ENCODE assay signal across 23 cellular contexts in the genomic region with DNA sequence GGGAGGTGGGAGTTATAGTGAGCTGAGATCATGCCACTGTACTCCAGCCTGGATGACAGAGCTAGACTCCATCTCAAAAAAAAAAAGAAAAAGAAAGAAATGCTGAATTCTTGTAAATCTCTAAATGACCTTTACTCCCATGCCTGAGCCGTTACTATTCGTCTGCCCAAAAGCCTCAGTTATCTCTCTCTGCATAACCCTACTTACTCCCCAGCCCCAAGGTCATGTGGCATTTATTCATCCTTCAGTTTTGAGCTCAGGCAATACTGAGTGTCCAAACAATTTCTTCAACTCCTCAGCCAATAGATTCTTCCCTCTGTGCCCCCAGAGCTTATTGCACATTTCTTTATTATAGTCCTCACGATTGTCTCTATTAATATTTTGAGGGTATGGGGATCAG. TPM values are rescaled to one million over a fixed set of nuclear protein-coding genes. Genes with fewer than 3 reads are reported as not detected.
DNase-seq lines count a peak whose midpoint lies in the region; ATAC-seq and TF ChIP-seq lines count a peak whose summit lies in the region.
"Had no signal": no experiment of that assay in that cellular context is flagged by ENCODE, and none has a peak within 500 bp of the region (broad histone marks: within the 10 kb centered on the region; RNA-seq: fewer than 3 reads in every experiment).

No MANE protein-coding gene starts in this region.

- no peak overlapping the region for H4K12ac ChIP-seq in trophoblast cell (ENCODE audit: low read depth, low read length)

- no peak overlapping the region for H2BK120ac ChIP-seq in trophoblast cell (ENCODE audit: insufficient read depth, low read length, poor library complexity)

- H3K36me3 Mint-ChIP-seq in activated naive CD8-positive, alpha-beta T cell treated with anti-CD3 and anti-CD28 coated beads for 36 hours = peaks cover 15% of the 10 kb centered on the region
- peaks cover 30% of the 10 kb centered on the region for H3K36me3 Mint-ChIP-seq in activated naive CD8-positive, alpha-beta T cell treated with anti-CD3 and anti-CD28 coated beads, Interleukin-2, amount 50 U/mL, for 24 hours (ENCODE audit: low read depth)
- peaks cover 63% of the 10 kb centered on the region for H3K36me3 Mint-ChIP-seq in endodermal cell (ENCODE audit: low read depth)

- peaks cover 3% of the 10 kb centered on the region for H3K79me2 ChIP-seq in trophoblast cell (ENCODE audit: control insufficient read depth, insufficient read depth, low read length, poor library complexity)

- no peaks in the 10 kb centered on the region for H3K79me1 ChIP-seq in trophoblast cell (ENCODE audit: low read length)

- peak overlapping the region; percentile 9 for H3K27ac Mint-ChIP-seq in activated naive CD8-positive, alpha-beta T cell treated with anti-CD3 and anti-CD28 coated beads for 36 hours
- H3K27ac Mint-ChIP-seq in activated naive CD8-positive, alpha-beta T cell treated with anti-CD3 and anti-CD28 coated beads, Interleukin-2, amount 50 U/mL, for 24 hours = no peak overlapping the region
- H3K27ac Mint-ChIP-seq in endodermal cell = no peak overlapping the region

- TF ChIP-seq CTCF in right lobe of liver (IDR thresholded peaks at IDR 0.05) (no peak), testis (IDR thresholded peaks at IDR 0.05) (no peak), endodermal cell (conservative IDR thresholded peaks at IDR 0.05) (no peak)

- H3K27me3 Mint-ChIP-seq in activated naive CD8-positive, alpha-beta T cell treated with anti-CD3 and anti-CD28 coated beads for 36 hours = no peaks in the 10 kb centered on the region
- no peaks in the 10 kb centered on the region for H3K27me3 Mint-ChIP-seq in activated naive CD8-positive, alpha-beta T cell treated with anti-CD3 and anti-CD28 coated beads, Interleukin-2, amount 50 U/mL, for 24 hours
- no peaks in the 10 kb centered on the region for H3K27me3 Mint-ChIP-seq in endodermal cell (ENCODE audit: insufficient read depth)
- H3K27me3 Mint-ChIP-seq: CD4-positive, alpha-beta memory T cell had no signal

- no peak overlapping the region for H2BK12ac ChIP-seq in trophoblast cell (ENCODE audit: low read length)

- H3K27me3 ChIP-seq in right lobe of liver = no peaks in the 10 kb centered on the region
- H3K27me3 ChIP-seq in trophoblast cell (ENCODE audit: insufficient read depth, low read length) = no peaks in the 10 kb centered on the region
- no peaks in the 10 kb centered on the region for H3K27me3 ChIP-seq in testis
- no peaks in the 10 kb centered on the region for H3K27me3 ChIP-seq in endodermal cell (ENCODE audit: control insufficient read depth, insufficient read depth, low read length, poor library complexity, severe bottlenecking)
- H3K27me3 ChIP-seq: BLaER1 treated with 17β-estradiol and CSF1 and Interleukin-3, amounts not matched to agents 10 nM and 100 nM had no signal

- WGBS in right lobe of liver (ENCODE audit: insufficient coverage, low coverage, low lambda C conversion rate, missing lambda C conversion rate) = 54% methylated on average over 3 of the region's 3 CpGs
- no CpG with 5 or more reads among the region's 3 CpGs for WGBS in trophoblast cell (ENCODE audit: extremely low coverage, insufficient coverage, insufficient read length)
- WGBS in testis, 2 donors = 42 to 54% methylated on average over 3 of the region's 3 CpGs
- WGBS in endodermal cell (ENCODE audit: insufficient coverage in 1 of 2, insufficient read length in 1 of 2), 2 experiments = 98 to 100% methylated on average over 2 to 3 of the region's 3 CpGs

- H3K27ac ChIP-seq in right lobe of liver = no peak overlapping the region
- H3K27ac ChIP-seq in trophoblast cell (ENCODE audit: low read depth, low read length) = no peak overlapping the region
- no peak overlapping the region for H3K27ac ChIP-seq in testis
- no peak overlapping the region for H3K27ac ChIP-seq in endodermal cell (ENCODE audit: low read depth, low read length)
- H3K27ac ChIP-seq: 22Rv1; BLaER1 treated with 17β-estradiol and CSF1 and Interleukin-3, amounts not matched to agents 10 nM and 100 nM had no signal

- H3K4me2 ChIP-seq in trophoblast cell (ENCODE audit: low read length) = no peak overlapping the region
- H3K4me2 ChIP-seq: BLaER1 treated with 17β-estradiol and CSF1 and Interleukin-3, amounts not matched to agents 10 nM and 100 nM had no signal

- no peak overlapping the region for H3K4me3 Mint-ChIP-seq in activated naive CD8-positive, alpha-beta T cell treated with anti-CD3 and anti-CD28 coated beads for 36 hours
- H3K4me3 Mint-ChIP-seq in activated naive CD8-positive, alpha-beta T cell treated with anti-CD3 and anti-CD28 coated beads, Interleukin-2, amount 50 U/mL, for 24 hours = no peak overlapping the region
- H3K4me3 Mint-ChIP-seq in endodermal cell = no peak overlapping the region
- H3K4me3 Mint-ChIP-seq: CD4-positive, alpha-beta memory T cell had no signal

- H3K9me3 ChIP-seq in right lobe of liver (no peaks in the 10 kb centered on the region), trophoblast cell (ENCODE audit: insufficient read depth, low read depth, low read length) (no peaks in the 10 kb centered on the region), testis (no peaks in the 10 kb centered on the region), endodermal cell (ENCODE audit: control insufficient read depth, low read length) (no peaks in the 10 kb centered on the region)
- H3K9me3 ChIP-seq: Caco-2 had no signal

- H3K4me3 ChIP-seq in right lobe of liver (no peak overlapping the region), trophoblast cell (ENCODE audit: low read depth, low read length) (no peak overlapping the region), testis (no peak overlapping the region), endodermal cell (ENCODE audit: low read length) (no peak overlapping the region)
- H3K4me3 ChIP-seq: BLaER1 treated with 17β-estradiol and CSF1 and Interleukin-3, amounts not matched to agents 10 nM and 100 nM had no signal

- no peak for TF ChIP-seq POLR2A in right lobe of liver (IDR thresholded peaks at IDR 0.05)
- TF ChIP-seq POLR2A in testis (IDR thresholded peaks at IDR 0.05) = no peak

- peaks cover 10% of the 10 kb centered on the region for H3K4me1 Mint-ChIP-seq in activated naive CD8-positive, alpha-beta T cell treated with anti-CD3 and anti-CD28 coated beads for 36 hours
- H3K4me1 Mint-ChIP-seq in activated naive CD8-positive, alpha-beta T cell treated with anti-CD3 and anti-CD28 coated beads, Interleukin-2, amount 50 U/mL, for 24 hours = peaks cover 7% of the 10 kb centered on the region
- H3K4me1 Mint-ChIP-seq in endodermal cell = peaks cover 10% of the 10 kb centered on the region

- H3K4ac ChIP-seq in trophoblast cell (ENCODE audit: low read depth, low read length) = no peak overlapping the region

- H3K18ac ChIP-seq in trophoblast cell (ENCODE audit: low read length) = no peak overlapping the region

- no peaks in the 10 kb centered on the region for H3K9me3 Mint-ChIP-seq in activated naive CD8-positive, alpha-beta T cell treated with anti-CD3 and anti-CD28 coated beads for 36 hours
- H3K9me3 Mint-ChIP-seq in activated naive CD8-positive, alpha-beta T cell treated with anti-CD3 and anti-CD28 coated beads, Interleukin-2, amount 50 U/mL, for 24 hours = no peaks in the 10 kb centered on the region
- H3K9me3 Mint-ChIP-seq in endodermal cell = no peaks in the 10 kb centered on the region
- H3K9me3 Mint-ChIP-seq: CD4-positive, alpha-beta memory T cell had no signal

- no peak overlapping the region for H4K8ac ChIP-seq in trophoblast cell (ENCODE audit: low read depth, low read length)

- intact Hi-C loops in right lobe of liver (cut with DNase I) = no loop called here
- intact Hi-C loops in testis (cut with DNase I; ENCODE audit: low total_unique reads) = no loop called here

- no peak overlapping the region for H2AK5ac ChIP-seq in trophoblast cell (ENCODE audit: low read length)

- no peak overlapping the region for H4K91ac ChIP-seq in trophoblast cell (ENCODE audit: low read depth, low read length)

- ATAC-seq in activated naive CD8-positive, alpha-beta T cell treated with anti-CD3 and anti-CD28 coated beads, Interleukin-2, amount 50 U/mL, for 24 hours = no peak
- ATAC-seq in right lobe of liver (peak in 3 of 4 donors; percentile 22 to 41 (median 29)), GM19035 (IDR thresholded peaks at IDR 0.05; ENCODE audit: unreplicated experiment) (no peak)
- ATAC-seq: Panc1 had no signal

- H3K23ac ChIP-seq in trophoblast cell (ENCODE audit: low read length) = no peak overlapping the region

- peaks cover 0 to under 1% (median 0%) of the 10 kb centered on the region in 4 donors for H3K4me1 ChIP-seq in right lobe of liver
- no peaks in the 10 kb centered on the region for H3K4me1 ChIP-seq in trophoblast cell (ENCODE audit: control insufficient read depth in 1 of 2, insufficient read depth in 2 of 2, low read length in 2 of 2)
- peaks cover 22% of the 10 kb centered on the region for H3K4me1 ChIP-seq in testis
- H3K4me1 ChIP-seq in endodermal cell (ENCODE audit: control insufficient read depth, insufficient read depth, low read length) = no peaks in the 10 kb centered on the region
- H3K4me1 ChIP-seq: Caco-2 had no signal

- H3K9ac ChIP-seq in trophoblast cell (ENCODE audit: low read length) = no peak overlapping the region
- no peak overlapping the region for H3K9ac ChIP-seq in endodermal cell (ENCODE audit: extremely low read depth, low read length, poor library complexity, severe bottlenecking)
- H3K9ac ChIP-seq: BLaER1 treated with 17β-estradiol and CSF1 and Interleukin-3, amounts not matched to agents 10 nM and 100 nM had no signal

- no peak overlapping the region for H3K14ac ChIP-seq in trophoblast cell (ENCODE audit: low read length)

- H2BK5ac ChIP-seq in trophoblast cell (ENCODE audit: low read depth, low read length, poor library complexity) = no peak overlapping the region

- no peak overlapping the region for H2AFZ ChIP-seq in trophoblast cell (ENCODE audit: insufficient read depth, low read length, poor library complexity)

- peaks cover 0 to 63% (median 25%) of the 10 kb centered on the region in 4 donors for H3K36me3 ChIP-seq in right lobe of liver
- peaks cover 16 to 29% of the 10 kb centered on the region in 2 experiments for H3K36me3 ChIP-seq in trophoblast cell (ENCODE audit: control insufficient read depth in 1 of 2, insufficient read depth in 2 of 2, low read length in 2 of 2)
- H3K36me3 ChIP-seq in testis (ENCODE audit: low read depth, missing control alignments) = no peaks in the 10 kb centered on the region
- peaks cover 82% of the 10 kb centered on the region for H3K36me3 ChIP-seq in endodermal cell (ENCODE audit: control insufficient read depth, insufficient read depth, low read length)

- DNase-seq in activated naive CD8-positive, alpha-beta T cell treated with anti-CD3 and anti-CD28 coated beads for 36 hours = no peak
- no peak for DNase-seq in activated naive CD8-positive, alpha-beta T cell treated with anti-CD3 and anti-CD28 coated beads, Interleukin-2, amount 50 U/mL, for 24 hours
- peak; percentile 47 for DNase-seq in amniotic epithelial cell (ENCODE audit: low read depth)
- no peak for DNase-seq in right lobe of liver
- peak; percentile 25 to 46 for DNase-seq in trophoblast cell
- DNase-seq in testis = no peak
- no peak for DNase-seq in endodermal cell
- DNase-seq: Caco-2; CD4-positive, alpha-beta memory T cell; DND-41; H7; Kasumi-1; NCI-H1694; NCI-H2081; NCI-H2171; NCI-H345; NCI-H524; NCI-H774; NK-92 treated with Interleukin-12 subunit alpha and Interleukin-12 subunit beta, amount 100 ng/mL, for 24 hours had no signal

RNA-seq across cellular contexts. Expression of a gene that starts 28.8 kb away (rescaled TPM):
- total RNA-seq in activated naive CD8-positive, alpha-beta T cell treated with anti-CD3 and anti-CD28 coated beads for 36 hours = 10 to 100 TPM; 79.0 to 80.5 TPM
- total RNA-seq in right lobe of liver = 100 to 1,000 TPM in 1 of 6 experiments, 10 to 100 TPM in 5; 65.0 to 119 (median 81.3) TPM
- polyA plus RNA-seq in trophoblast cell (2013) = 306 and 327 TPM in 2 replicates
- 100 to 1,000 TPM in 1 of 2 donors, 10 to 100 TPM in 1; 82.0 to 113 TPM for total RNA-seq in testis
- 154 TPM for polyA plus RNA-seq in testis (ENCODE audit: insufficient read depth, low read depth, low replicate concordance)
- total RNA-seq in endodermal cell = 100 to 1,000 TPM; 122 to 125 TPM
- 164 TPM for polyA plus RNA-seq in endodermal cell (2013, experiment 1 of 2)
- polyA plus RNA-seq in endodermal cell (2013, experiment 2 of 2) = 157 TPM

RNA-seq across cellular contexts. Expression of a gene that starts 44.9 kb away (rescaled TPM):
- total RNA-seq in activated naive CD8-positive, alpha-beta T cell treated with anti-CD3 and anti-CD28 coated beads for 36 hours = 1 to 10 TPM; 4.0 TPM
- total RNA-seq in right lobe of liver = 1 to 10 TPM; 1.7 to 4.3 (median 3.2) TPM
- polyA plus RNA-seq in trophoblast cell (2013) = 6.0 and 6.3 TPM in 2 replicates
- total RNA-seq in testis = 10 to 100 TPM; 25.9 to 28.2 TPM
- 13.3 TPM for polyA plus RNA-seq in testis (ENCODE audit: insufficient read depth, low read depth, low replicate concordance)
- 10 to 100 TPM; 13.7 to 17.7 TPM for total RNA-seq in endodermal cell
- 18.0 TPM for polyA plus RNA-seq in endodermal cell (2013, experiment 1 of 2)
- 17.7 TPM for polyA plus RNA-seq in endodermal cell (2013, experiment 2 of 2)

Comparison
In these comparisons a context has a peak if more than half of its experiments do, and no peak if none do; other contexts are left out.
1. DNase-seq: peak in amniotic epithelial cell (single experiment) and trophoblast cell (2 of 2); none in activated naive CD8-positive, alpha-beta T cell treated with anti-CD3 and anti-CD28 coated beads for 36 hours (single experiment), activated naive CD8-positive, alpha-beta T cell treated with anti-CD3 and anti-CD28 coated beads, Interleukin-2, amount 50 U/mL, for 24 hours (single experiment), right lobe of liver (0 of 3), testis (single experiment) and endodermal cell (single experiment).
2. ATAC-seq: peak in right lobe of liver (3 of 4); none in activated naive CD8-positive, alpha-beta T cell treated with anti-CD3 and anti-CD28 coated beads, Interleukin-2, amount 50 U/mL, for 24 hours (single experiment) and GM19035 (single experiment).